20 cellular contexts compared by ENCODE assay signal in genomic region chrX:146809471-146809870, GRCh38. TPM values are rescaled to one million over a fixed set of nuclear protein-coding genes. Genes with fewer than 3 reads are reported as not detected.
"Had no signal": no experiment of that assay in that cellular context is flagged by ENCODE, and none has a peak within 500 bp of the region (broad histone marks: within the 10 kb centered on the region; RNA-seq: fewer than 3 reads in every experiment).

CXorf51B (plus strand) TSS chrX:146809771; CDS start chrX:146809792, 21 bp downstream.

RNA-seq across cellular contexts. Expression of gene CXorf51B, which starts in this region (rescaled TPM):
- total RNA-seq: activated naive CD4-positive, alpha-beta T cell treated with anti-CD3 and anti-CD28 coated beads for 36 hours; activated naive CD4-positive, alpha-beta T cell treated with anti-CD3 and anti-CD28 coated beads, Interleukin-2, amount 50 U/mL, for 72 hours; activated naive CD8-positive, alpha-beta T cell treated with anti-CD3 and anti-CD28 coated beads for 36 hours; activated naive CD8-positive, alpha-beta T cell treated with anti-CD3 and anti-CD28 coated beads, Interleukin-2, amount 10 ng/mL, durations not matched to agents 7 days and 5 days; activated T-cell treated with anti-CD3 and anti-CD28 coated beads, Interleukin-2, amount 50 U/mL, for 4 hours; activated T-cell treated with anti-CD3 and anti-CD28 coated beads, Interleukin-2, amount 50 U/mL, for 72 hours; activated T-helper 1 cell treated with anti-CD3 and anti-CD28 coated beads, Interleukin-12 subunit alpha, Interleukin-12 subunit beta, Interleukin-2, Interleukin-4 antibody, amounts not matched to agents 30 ng/mL and 10 ng/mL and 1 ng/mL, durations not matched to agents 14 hours and 24 hours and 36 hours; activated T-helper 17 cell treated with anti-CD3 and anti-CD28 coated beads, Interleukin-2, amount 50 U/mL, for 72 hours; activated T-helper 2 cell treated with anti-CD3 and anti-CD28 coated beads, Interferon-gamma antibody, Interleukin-2, Interleukin-4, amounts not matched to agents 10 μg/mL and 5 μg/mL and 100 μg/mL, durations not matched to agents 14 hours and 24 hours and 36 hours; adrenal gland; aorta; ascending aorta; astrocyte; body of pancreas; breast epithelium; cardiac muscle cell; cardiac septum; cerebellum; chondrocyte had no signal
- polyA plus RNA-seq: adipose tissue, adrenal gland, aorta, cardiac muscle cell had no signal
